1 cellular context compared by ENCODE assay signal in the genomic region with DNA sequence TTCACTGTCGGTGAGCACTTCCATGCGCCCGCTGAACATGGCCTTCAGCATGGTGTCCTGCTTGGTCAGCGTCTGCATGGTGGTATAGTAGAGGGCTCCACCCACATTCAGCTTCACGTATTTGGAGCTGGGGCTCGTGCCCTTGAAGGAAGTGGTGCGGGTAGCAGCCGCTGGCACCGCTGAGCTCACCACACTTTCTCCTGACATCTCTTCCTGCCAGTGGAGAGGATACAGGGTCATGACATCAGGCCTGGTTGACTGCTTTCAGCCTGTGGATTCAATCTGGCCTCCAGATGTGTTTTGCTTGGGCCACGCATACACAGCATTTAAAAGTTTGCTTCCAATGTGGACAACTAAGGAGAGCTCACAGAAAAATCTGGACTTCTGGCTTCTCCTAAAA.
TF ChIP-seq lines count a peak whose summit lies in the region.

No MANE protein-coding gene starts in this region.

TF ChIP-seq in GM23338, 12 proteins besides CTCF, POLR2A, EP300 and RAD21:
- TF ChIP-seq NANOG (IDR thresholded peaks at IDR 0.05; ENCODE audit: borderline replicate concordance) (no peak), ZNF114 (CRISPR knock-in tag; IDR thresholded peaks at IDR 0.05) (no peak), POLR2AphosphoS5 (IDR thresholded peaks at IDR 0.05; ENCODE audit: low read depth) (no peak), EZH2 (IDR thresholded peaks at IDR 0.05; ENCODE audit: low read depth, unreplicated experiment) (no peak), STAT1 (IDR thresholded peaks at IDR 0.05; ENCODE audit: unreplicated experiment) (no peak)
- TF ChIP-seq, protein P1, sequence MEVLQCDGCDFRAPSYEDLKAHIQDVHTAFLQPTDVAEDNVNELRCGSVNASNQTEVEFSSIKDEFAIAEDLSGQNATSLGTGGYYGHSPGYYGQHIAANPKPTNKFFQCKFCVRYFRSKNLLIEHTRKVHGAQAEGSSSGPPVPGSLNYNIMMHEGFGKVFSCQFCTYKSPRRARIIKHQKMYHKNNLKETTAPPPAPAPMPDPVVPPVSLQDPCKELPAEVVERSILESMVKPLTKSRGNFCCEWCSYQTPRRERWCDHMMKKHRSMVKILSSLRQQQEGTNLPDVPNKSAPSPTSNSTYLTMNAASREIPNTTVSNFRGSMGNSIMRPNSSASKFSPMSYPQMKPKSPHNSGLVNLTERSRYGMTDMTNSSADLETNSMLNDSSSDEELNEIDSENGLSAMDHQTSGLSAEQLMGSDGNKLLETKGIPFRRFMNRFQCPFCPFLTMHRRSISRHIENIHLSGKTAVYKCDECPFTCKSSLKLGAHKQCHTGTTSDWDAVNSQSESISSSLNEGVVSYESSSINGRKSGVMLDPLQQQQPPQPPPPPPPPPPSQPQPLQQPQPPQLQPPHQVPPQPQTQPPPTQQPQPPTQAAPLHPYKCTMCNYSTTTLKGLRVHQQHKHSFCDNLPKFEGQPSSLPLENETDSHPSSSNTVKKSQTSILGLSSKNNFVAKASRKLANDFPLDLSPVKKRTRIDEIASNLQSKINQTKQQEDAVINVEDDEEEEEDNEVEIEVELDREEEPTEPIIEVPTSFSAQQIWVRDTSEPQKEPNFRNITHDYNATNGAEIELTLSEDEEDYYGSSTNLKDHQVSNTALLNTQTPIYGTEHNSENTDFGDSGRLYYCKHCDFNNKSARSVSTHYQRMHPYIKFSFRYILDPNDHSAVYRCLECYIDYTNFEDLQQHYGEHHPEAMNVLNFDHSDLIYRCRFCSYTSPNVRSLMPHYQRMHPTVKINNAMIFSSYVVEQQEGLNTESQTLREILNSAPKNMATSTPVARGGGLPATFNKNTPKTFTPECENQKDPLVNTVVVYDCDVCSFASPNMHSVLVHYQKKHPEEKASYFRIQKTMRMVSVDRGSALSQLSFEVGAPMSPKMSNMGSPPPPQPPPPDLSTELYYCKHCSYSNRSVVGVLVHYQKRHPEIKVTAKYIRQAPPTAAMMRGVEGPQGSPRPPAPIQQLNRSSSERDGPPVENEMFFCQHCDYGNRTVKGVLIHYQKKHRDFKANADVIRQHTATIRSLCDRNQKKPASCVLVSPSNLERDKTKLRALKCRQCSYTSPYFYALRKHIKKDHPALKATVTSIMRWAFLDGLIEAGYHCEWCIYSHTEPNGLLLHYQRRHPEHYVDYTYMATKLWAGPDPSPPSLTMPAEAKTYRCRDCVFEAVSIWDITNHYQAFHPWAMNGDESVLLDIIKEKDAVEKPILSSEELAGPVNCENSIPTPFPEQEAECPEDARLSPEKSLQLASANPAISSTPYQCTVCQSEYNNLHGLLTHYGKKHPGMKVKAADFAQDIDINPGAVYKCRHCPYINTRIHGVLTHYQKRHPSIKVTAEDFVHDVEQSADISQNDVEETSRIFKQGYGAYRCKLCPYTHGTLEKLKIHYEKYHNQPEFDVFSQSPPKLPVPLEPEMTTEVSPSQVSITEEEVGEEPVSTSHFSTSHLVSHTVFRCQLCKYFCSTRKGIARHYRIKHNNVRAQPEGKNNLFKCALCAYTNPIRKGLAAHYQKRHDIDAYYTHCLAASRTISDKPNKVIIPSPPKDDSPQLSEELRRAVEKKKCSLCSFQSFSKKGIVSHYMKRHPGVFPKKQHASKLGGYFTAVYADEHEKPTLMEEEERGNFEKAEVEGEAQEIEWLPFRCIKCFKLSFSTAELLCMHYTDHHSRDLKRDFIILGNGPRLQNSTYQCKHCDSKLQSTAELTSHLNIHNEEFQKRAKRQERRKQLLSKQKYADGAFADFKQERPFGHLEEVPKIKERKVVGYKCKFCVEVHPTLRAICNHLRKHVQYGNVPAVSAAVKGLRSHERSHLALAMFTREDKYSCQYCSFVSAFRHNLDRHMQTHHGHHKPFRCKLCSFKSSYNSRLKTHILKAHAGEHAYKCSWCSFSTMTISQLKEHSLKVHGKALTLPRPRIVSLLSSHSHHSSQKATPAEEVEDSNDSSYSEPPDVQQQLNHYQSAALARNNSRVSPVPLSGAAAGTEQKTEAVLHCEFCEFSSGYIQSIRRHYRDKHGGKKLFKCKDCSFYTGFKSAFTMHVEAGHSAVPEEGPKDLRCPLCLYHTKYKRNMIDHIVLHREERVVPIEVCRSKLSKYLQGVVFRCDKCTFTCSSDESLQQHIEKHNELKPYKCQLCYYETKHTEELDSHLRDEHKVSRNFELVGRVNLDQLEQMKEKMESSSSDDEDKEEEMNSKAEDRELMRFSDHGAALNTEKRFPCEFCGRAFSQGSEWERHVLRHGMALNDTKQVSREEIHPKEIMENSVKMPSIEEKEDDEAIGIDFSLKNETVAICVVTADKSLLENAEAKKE (CRISPR knock-in tag; IDR thresholded peaks at IDR 0.05) = no peak
- TF ChIP-seq, protein P2, sequence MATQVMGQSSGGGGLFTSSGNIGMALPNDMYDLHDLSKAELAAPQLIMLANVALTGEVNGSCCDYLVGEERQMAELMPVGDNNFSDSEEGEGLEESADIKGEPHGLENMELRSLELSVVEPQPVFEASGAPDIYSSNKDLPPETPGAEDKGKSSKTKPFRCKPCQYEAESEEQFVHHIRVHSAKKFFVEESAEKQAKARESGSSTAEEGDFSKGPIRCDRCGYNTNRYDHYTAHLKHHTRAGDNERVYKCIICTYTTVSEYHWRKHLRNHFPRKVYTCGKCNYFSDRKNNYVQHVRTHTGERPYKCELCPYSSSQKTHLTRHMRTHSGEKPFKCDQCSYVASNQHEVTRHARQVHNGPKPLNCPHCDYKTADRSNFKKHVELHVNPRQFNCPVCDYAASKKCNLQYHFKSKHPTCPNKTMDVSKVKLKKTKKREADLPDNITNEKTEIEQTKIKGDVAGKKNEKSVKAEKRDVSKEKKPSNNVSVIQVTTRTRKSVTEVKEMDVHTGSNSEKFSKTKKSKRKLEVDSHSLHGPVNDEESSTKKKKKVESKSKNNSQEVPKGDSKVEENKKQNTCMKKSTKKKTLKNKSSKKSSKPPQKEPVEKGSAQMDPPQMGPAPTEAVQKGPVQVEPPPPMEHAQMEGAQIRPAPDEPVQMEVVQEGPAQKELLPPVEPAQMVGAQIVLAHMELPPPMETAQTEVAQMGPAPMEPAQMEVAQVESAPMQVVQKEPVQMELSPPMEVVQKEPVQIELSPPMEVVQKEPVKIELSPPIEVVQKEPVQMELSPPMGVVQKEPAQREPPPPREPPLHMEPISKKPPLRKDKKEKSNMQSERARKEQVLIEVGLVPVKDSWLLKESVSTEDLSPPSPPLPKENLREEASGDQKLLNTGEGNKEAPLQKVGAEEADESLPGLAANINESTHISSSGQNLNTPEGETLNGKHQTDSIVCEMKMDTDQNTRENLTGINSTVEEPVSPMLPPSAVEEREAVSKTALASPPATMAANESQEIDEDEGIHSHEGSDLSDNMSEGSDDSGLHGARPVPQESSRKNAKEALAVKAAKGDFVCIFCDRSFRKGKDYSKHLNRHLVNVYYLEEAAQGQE (IDR thresholded peaks at IDR 0.05; ENCODE audit: unreplicated experiment) = no peak
